In the genomic region with DNA sequence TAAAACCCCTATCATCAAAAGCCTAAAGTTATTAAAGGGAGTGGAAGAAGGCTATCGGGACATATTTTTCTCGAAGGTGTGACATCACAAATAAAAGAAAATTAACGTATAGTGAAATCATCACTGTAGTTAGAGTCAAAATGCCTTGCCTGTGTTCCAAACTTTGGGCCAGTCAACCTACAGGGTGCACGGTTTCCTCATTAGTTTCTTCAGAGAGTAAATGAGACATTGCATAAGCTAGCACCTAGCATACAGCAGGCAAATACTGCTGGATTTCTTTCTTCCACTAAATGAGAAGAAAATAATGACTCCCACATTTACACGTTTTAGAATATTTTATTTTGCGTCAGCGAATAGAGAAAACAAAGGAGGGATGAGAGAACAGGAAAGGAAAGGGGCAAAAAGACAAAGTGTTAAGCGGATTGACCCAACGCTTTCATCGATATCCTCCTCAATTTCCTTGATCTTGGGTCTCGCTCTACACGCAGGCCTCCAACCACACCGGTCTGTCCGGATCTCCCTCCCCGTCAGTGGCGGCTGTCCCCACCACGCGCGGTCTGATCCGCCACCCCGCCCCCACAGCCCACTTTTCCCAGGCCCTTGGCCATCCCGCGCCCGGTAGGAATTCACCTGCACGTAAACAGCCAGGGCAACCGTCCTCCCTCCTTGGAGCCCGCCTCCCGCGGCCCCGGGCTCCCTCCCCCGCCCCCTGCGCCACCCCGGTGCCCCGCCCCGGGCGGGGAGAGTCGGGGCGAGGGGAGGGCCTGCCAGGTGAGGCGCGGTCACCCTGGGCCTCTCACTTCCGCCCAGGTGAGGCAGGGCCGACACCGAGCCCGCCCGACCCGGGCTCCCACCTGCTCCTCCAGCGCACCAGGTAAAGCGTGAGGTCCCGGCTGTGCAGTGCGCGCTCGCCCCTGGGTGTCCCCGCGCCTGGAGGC, we compare ENCODE assay signal across 8 cellular contexts. TPM values are rescaled to one million over a fixed set of nuclear protein-coding genes. Genes with fewer than 3 reads are reported as not detected.
DNase-seq lines count a peak whose midpoint lies in the region; ATAC-seq and TF ChIP-seq lines count a peak whose summit lies in the region.

A gene with protein sequence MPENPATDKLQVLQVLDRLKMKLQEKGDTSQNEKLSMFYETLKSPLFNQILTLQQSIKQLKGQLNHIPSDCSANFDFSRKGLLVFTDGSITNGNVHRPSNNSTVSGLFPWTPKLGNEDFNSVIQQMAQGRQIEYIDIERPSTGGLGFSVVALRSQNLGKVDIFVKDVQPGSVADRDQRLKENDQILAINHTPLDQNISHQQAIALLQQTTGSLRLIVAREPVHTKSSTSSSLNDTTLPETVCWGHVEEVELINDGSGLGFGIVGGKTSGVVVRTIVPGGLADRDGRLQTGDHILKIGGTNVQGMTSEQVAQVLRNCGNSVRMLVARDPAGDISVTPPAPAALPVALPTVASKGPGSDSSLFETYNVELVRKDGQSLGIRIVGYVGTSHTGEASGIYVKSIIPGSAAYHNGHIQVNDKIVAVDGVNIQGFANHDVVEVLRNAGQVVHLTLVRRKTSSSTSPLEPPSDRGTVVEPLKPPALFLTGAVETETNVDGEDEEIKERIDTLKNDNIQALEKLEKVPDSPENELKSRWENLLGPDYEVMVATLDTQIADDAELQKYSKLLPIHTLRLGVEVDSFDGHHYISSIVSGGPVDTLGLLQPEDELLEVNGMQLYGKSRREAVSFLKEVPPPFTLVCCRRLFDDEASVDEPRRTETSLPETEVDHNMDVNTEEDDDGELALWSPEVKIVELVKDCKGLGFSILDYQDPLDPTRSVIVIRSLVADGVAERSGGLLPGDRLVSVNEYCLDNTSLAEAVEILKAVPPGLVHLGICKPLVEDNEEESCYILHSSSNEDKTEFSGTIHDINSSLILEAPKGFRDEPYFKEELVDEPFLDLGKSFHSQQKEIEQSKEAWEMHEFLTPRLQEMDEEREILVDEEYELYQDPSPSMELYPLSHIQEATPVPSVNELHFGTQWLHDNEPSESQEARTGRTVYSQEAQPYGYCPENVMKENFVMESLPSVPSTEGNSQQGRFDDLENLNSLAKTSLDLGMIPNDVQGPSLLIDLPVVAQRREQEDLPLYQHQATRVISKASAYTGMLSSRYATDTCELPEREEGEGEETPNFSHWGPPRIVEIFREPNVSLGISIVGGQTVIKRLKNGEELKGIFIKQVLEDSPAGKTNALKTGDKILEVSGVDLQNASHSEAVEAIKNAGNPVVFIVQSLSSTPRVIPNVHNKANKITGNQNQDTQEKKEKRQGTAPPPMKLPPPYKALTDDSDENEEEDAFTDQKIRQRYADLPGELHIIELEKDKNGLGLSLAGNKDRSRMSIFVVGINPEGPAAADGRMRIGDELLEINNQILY (N-terminal part only) (plus strand): TSS at position 799 of the 938 bp plus-strand sequence. CDS start 20,413 bp downstream, outside the sequence.

- 8 to 20% methylated on average over 10 to 15 of the region's 54 CpGs for WGBS in gastroesophageal sphincter (ENCODE audit: low coverage in 1 of 2), 2 donors

- DNase-seq in AG04449 (ENCODE audit: low read depth, low spot score): no peak
- peak; percentile 1 for DNase-seq in NOMO-1 treated with dmso at 0.1 percent for 144 hours (lab: John Stamatoyannopoulos, UW; ENCODE audit: unreplicated experiment)
- DNase-seq in activated effector memory CD4-positive, alpha-beta T cell treated with Interleukin-2 at 50 U/mL for 16 hours: peak; percentile 69
- peak; percentile 27 for DNase-seq in omental fat pad (ENCODE audit: low spot score)
- no peak for DNase-seq in thoracic aorta (ENCODE audit: low spot score)

- TF ChIP-seq EP300 in gastroesophageal sphincter (IDR thresholded peaks at IDR 0.05): no peak

- CTCF ChIA-PET in AG04449 (lab: Yijun Ruan, JAX): no interaction called here

- H3K27me3 ChIP-seq in gastroesophageal sphincter: no peaks in the 10 kb centered on the region
- no peaks in the 10 kb centered on the region for H3K27me3 ChIP-seq in thoracic aorta (replicated peaks; ENCODE audit: insufficient read depth)

- TF ChIP-seq CTCF in AG04449 (IDR thresholded peaks at IDR 0.05; ENCODE audit: insufficient read depth, low read length, missing control alignments) (no peak), gastroesophageal sphincter (IDR thresholded peaks at IDR 0.05) (no peak), omental fat pad (IDR thresholded peaks at IDR 0.05) (no peak), thoracic aorta (IDR thresholded peaks at IDR 0.05) (no peak)

- TF ChIP-seq POLR2A in gastroesophageal sphincter (IDR thresholded peaks at IDR 0.05): no peak

- H3K36me3 ChIP-seq in gastroesophageal sphincter: no peaks in the 10 kb centered on the region
- H3K36me3 ChIP-seq in thoracic aorta: no peaks in the 10 kb centered on the region

- POLR2A ChIA-PET in AG04449 (lab: Yijun Ruan, JAX): interaction anchor here (0.5 kb wide), 1 partner anchor 329 kb away, joined by 3 read pairs; no protein-coding TSS in a partner anchor

- H3K4me1 ChIP-seq in gastroesophageal sphincter (peaks cover 0 to 32% (median 4%) of the 10 kb centered on the region in 3 donors), thoracic aorta (ENCODE audit: control insufficient read depth in 1 of 2, low read depth in 2 of 2) (peaks cover 17 to 38% of the 10 kb centered on the region in 2 donors)

- H3K4me3 ChIP-seq in AG04449 (ENCODE audit: low read depth, low read length) (peak within 1 kb of the TSS; percentile 71), gastroesophageal sphincter (peak within 1 kb of the TSS; percentile 52 to 97), thoracic aorta (peak within 1 kb of the TSS; percentile 78)

- H3K9me3 ChIP-seq in gastroesophageal sphincter (no peaks in the 10 kb centered on the region), thoracic aorta (no peaks in the 10 kb centered on the region)

- ATAC-seq in GM18868 (IDR thresholded peaks at IDR 0.05; ENCODE audit: unreplicated experiment): peak; percentile 84
- ATAC-seq in HG03097 (IDR thresholded peaks at IDR 0.05; ENCODE audit: low FRiP score, unreplicated experiment): peak; percentile 75
- ATAC-seq in gastroesophageal sphincter: peak; percentile 80
- peak; percentile 84 for ATAC-seq in omental fat pad (ENCODE audit: low FRiP score)
- ATAC-seq in thoracic aorta (ENCODE audit: insufficient number of reproducible peaks, low FRiP score, low read depth): peak; percentile 27

- H3K27ac ChIP-seq in gastroesophageal sphincter (peak within 1 kb of the TSS; percentile 76 to 99 (median 96)), thoracic aorta (peak within 1 kb of the TSS; percentile 92 to 99)

RNA-seq across cellular contexts. Expression of the gene that starts here (rescaled TPM):
- 10 to 100 TPM; 34.8 to 59.0 (median 37.1) TPM for total RNA-seq in gastroesophageal sphincter
- 10 to 100 TPM; 12.1 to 31.4 (median 20.0) TPM for total RNA-seq in omental fat pad
- total RNA-seq in thoracic aorta: 10 to 100 TPM; 47.8 to 64.5 TPM

Comparison
In these comparisons a context has a peak if more than half of its experiments do, and no peak if none do; other contexts are left out.
1. DNase-seq: peak in NOMO-1 treated with dmso at 0.1 percent for 144 hours (single experiment), activated effector memory CD4-positive, alpha-beta T cell treated with Interleukin-2 at 50 U/mL for 16 hours (single experiment) and omental fat pad (single experiment); none in AG04449 (single experiment) and thoracic aorta (single experiment).
2. ATAC-seq: peak in every context shown above with its lines; median percentile 84 in GM18868; 84 in omental fat pad; 80 in gastroesophageal sphincter; 75 in HG03097; 27 in thoracic aorta.
3. Peak in every context shown above with its lines, with median percentiles within 50 percentile points of each other: H3K4me3 ChIP-seq.